Comparison of ENCODE assay signal across 1 cellular context in the genomic region with DNA sequence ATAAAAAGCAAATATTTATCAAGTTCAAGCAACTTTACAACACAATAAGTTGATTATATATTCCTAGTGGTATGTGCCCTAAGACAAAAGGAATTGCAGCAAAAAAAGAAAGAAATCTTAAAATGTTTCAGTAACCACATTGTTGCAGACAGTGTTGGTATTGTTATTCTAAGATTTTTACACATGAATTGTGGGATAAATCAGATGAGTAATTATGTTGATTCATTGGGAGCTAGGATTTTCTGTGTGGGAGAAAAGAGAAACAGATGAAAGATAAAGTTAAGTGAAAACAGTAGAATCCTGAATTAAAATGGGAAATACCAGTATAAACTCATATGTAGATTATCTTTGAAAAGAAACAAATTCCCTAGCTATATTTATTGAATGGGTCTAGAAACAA.
TF ChIP-seq lines count a peak whose summit lies in the region.

No MANE protein-coding gene starts in this region.

TF ChIP-seq in GM23338, 12 proteins besides CTCF, POLR2A, EP300 and RAD21 (continued from another document):
- TF ChIP-seq REST (IDR thresholded peaks at IDR 0.05; ENCODE audit: unreplicated experiment) (no peak), POLR2AphosphoS5 (IDR thresholded peaks at IDR 0.05; ENCODE audit: low read depth) (no peak), JUNB (IDR thresholded peaks at IDR 0.05; ENCODE audit: unreplicated experiment) (no peak), ZNF114 (CRISPR knock-in tag; IDR thresholded peaks at IDR 0.05) (no peak), EZH2 (IDR thresholded peaks at IDR 0.05; ENCODE audit: low read depth, unreplicated experiment) (no peak), ZNF331 (CRISPR knock-in tag; IDR thresholded peaks at IDR 0.05; ENCODE audit: low read depth) (no peak)
- TF ChIP-seq, protein P1, sequence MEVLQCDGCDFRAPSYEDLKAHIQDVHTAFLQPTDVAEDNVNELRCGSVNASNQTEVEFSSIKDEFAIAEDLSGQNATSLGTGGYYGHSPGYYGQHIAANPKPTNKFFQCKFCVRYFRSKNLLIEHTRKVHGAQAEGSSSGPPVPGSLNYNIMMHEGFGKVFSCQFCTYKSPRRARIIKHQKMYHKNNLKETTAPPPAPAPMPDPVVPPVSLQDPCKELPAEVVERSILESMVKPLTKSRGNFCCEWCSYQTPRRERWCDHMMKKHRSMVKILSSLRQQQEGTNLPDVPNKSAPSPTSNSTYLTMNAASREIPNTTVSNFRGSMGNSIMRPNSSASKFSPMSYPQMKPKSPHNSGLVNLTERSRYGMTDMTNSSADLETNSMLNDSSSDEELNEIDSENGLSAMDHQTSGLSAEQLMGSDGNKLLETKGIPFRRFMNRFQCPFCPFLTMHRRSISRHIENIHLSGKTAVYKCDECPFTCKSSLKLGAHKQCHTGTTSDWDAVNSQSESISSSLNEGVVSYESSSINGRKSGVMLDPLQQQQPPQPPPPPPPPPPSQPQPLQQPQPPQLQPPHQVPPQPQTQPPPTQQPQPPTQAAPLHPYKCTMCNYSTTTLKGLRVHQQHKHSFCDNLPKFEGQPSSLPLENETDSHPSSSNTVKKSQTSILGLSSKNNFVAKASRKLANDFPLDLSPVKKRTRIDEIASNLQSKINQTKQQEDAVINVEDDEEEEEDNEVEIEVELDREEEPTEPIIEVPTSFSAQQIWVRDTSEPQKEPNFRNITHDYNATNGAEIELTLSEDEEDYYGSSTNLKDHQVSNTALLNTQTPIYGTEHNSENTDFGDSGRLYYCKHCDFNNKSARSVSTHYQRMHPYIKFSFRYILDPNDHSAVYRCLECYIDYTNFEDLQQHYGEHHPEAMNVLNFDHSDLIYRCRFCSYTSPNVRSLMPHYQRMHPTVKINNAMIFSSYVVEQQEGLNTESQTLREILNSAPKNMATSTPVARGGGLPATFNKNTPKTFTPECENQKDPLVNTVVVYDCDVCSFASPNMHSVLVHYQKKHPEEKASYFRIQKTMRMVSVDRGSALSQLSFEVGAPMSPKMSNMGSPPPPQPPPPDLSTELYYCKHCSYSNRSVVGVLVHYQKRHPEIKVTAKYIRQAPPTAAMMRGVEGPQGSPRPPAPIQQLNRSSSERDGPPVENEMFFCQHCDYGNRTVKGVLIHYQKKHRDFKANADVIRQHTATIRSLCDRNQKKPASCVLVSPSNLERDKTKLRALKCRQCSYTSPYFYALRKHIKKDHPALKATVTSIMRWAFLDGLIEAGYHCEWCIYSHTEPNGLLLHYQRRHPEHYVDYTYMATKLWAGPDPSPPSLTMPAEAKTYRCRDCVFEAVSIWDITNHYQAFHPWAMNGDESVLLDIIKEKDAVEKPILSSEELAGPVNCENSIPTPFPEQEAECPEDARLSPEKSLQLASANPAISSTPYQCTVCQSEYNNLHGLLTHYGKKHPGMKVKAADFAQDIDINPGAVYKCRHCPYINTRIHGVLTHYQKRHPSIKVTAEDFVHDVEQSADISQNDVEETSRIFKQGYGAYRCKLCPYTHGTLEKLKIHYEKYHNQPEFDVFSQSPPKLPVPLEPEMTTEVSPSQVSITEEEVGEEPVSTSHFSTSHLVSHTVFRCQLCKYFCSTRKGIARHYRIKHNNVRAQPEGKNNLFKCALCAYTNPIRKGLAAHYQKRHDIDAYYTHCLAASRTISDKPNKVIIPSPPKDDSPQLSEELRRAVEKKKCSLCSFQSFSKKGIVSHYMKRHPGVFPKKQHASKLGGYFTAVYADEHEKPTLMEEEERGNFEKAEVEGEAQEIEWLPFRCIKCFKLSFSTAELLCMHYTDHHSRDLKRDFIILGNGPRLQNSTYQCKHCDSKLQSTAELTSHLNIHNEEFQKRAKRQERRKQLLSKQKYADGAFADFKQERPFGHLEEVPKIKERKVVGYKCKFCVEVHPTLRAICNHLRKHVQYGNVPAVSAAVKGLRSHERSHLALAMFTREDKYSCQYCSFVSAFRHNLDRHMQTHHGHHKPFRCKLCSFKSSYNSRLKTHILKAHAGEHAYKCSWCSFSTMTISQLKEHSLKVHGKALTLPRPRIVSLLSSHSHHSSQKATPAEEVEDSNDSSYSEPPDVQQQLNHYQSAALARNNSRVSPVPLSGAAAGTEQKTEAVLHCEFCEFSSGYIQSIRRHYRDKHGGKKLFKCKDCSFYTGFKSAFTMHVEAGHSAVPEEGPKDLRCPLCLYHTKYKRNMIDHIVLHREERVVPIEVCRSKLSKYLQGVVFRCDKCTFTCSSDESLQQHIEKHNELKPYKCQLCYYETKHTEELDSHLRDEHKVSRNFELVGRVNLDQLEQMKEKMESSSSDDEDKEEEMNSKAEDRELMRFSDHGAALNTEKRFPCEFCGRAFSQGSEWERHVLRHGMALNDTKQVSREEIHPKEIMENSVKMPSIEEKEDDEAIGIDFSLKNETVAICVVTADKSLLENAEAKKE (CRISPR knock-in tag; IDR thresholded peaks at IDR 0.05): no peak
